25 cellular contexts compared by ENCODE assay signal in the genomic region with DNA sequence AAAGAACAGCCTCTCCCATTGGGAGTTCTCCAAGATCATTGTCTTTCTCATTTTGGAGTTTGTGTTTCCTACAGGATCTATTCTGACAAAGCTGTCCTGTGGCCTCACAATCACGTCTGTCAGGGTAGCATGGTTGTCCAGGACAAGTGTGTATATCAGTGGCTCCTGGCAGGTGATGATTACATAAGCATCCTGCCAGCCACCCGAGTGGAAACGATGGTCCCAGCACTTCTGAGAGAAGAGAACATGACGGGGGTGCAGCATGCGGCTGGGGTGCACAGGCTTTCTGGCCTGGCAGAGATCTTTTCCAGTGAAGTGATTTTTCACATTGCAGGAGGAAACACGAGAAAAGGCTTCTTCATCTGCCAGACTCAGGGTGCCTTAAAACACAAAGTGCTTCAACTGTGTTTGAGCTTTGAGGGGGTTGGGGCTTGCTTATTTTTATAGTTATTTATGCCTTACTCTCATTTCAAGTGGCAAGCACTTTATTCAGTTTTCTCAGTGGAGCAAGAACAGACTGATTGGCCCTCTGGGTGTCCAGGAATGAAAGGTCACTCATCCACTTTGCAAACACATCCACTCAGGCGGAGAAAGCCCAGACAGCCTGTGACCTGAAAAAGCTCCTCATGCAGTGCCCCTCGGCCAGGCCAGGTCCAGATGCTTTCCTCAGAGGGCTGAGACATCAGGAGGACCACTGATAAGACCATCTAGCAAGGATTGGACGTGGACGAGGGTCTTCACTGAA.
DNase-seq lines count a peak whose midpoint lies in the region; ATAC-seq, FAIRE-seq and TF ChIP-seq lines count a peak whose summit lies in the region.
"Had no signal": no experiment of that assay in that cellular context is flagged by ENCODE, and none has a peak within 500 bp of the region (broad histone marks: within the 10 kb centered on the region; RNA-seq: fewer than 3 reads in every experiment).

No MANE protein-coding gene starts in this region.

- 28 to 38% methylated on average over 9 to 10 of the region's 10 CpGs for WGBS in thyroid gland, 2 donors

- no peak overlapping the region for H3K4me3 ChIP-seq in thyroid gland (replicated peaks in 1 of 3)
- H3K4me3 ChIP-seq: GM23338, K562, MG63 had no signal

- FAIRE-seq in H54 (lab: Jason Lieb, UNC), result no peak
- FAIRE-seq: A204.1, D721Med, GM12891, K562 had no signal

- DNase-seq in Right ventricle myocardium inferior (ENCODE audit: missing footprints) (no peak), cardiac septum (ENCODE audit: low spot score) (no peak), cerebellar cortex (ENCODE audit: low spot score) (peak; percentile 2), medulla oblongata (ENCODE audit: extremely low spot score) (peak; percentile 7), thyroid gland (peak; percentile 68 to 87), cerebellar nuclear complex (lab: John Stamatoyannopoulos, UW) (no peak), NCI-H2107 (lab: John Stamatoyannopoulos, UW) (no peak), H54 (ENCODE audit: insufficient read length, low spot score) (no peak)
- DNase-seq: DND-41, HCEC 1CT, MG63, NCI-H1417 treated with DMSO at 0.1 percent for 48 hours, NCI-H187 treated with DMSO at 0.1 percent for 48 hours, NCI-H2171, NCI-H345, NCI-H526, PC-3, RPMI8226, SIG-M5 had no signal

- no peaks in the 10 kb centered on the region for H3K9me3 ChIP-seq in thyroid gland
- H3K9me3 ChIP-seq: MG63 had no signal

- ATAC-seq in Right ventricle myocardium inferior, result peak; percentile 84
- ATAC-seq: GM23338, K562, PC-3 had no signal

- no peak for TF ChIP-seq CTCF in thyroid gland (IDR thresholded peaks at IDR 0.05)

- TF ChIP-seq POLR2A in thyroid gland (IDR thresholded peaks at IDR 0.05) (peak in 1 of 2 donors; percentile 2), H54 (IDR thresholded peaks at IDR 0.05; ENCODE audit: low read depth, low read length) (no peak)

- peak overlapping the region; percentile 64 to 84 (median 75) for H3K27ac ChIP-seq in thyroid gland
- H3K27ac ChIP-seq: C4-2B had no signal

- H3K36me3 ChIP-seq in thyroid gland, result no peaks in the 10 kb centered on the region
- H3K36me3 ChIP-seq: MG63 had no signal

- H3K4me1 ChIP-seq in thyroid gland, result peaks cover 20 to 46% of the 10 kb centered on the region in 2 donors

- intact Hi-C loops in Right ventricle myocardium inferior (cut with DNase I), result no loop called here
- intact Hi-C loops in cardiac septum (cut with DNase I), result no loop called here
- intact Hi-C loops in thyroid gland (cut with DNase I), result no loop called here

- no peaks in the 10 kb centered on the region for H3K27me3 ChIP-seq in thyroid gland
- H3K27me3 ChIP-seq: MG63 had no signal

Comparison
In these comparisons a context has a peak if more than half of its experiments do, and no peak if none do; other contexts are left out.
1. DNase-seq: peak in cerebellar cortex (single experiment), medulla oblongata (single experiment) and thyroid gland (2 of 2); none in Right ventricle myocardium inferior (single experiment), cardiac septum (single experiment), cerebellar nuclear complex (0 of 2), NCI-H2107 (single experiment) and H54 (single experiment).